Comparison of ENCODE assay signal across 8 cellular contexts in the genomic region with DNA sequence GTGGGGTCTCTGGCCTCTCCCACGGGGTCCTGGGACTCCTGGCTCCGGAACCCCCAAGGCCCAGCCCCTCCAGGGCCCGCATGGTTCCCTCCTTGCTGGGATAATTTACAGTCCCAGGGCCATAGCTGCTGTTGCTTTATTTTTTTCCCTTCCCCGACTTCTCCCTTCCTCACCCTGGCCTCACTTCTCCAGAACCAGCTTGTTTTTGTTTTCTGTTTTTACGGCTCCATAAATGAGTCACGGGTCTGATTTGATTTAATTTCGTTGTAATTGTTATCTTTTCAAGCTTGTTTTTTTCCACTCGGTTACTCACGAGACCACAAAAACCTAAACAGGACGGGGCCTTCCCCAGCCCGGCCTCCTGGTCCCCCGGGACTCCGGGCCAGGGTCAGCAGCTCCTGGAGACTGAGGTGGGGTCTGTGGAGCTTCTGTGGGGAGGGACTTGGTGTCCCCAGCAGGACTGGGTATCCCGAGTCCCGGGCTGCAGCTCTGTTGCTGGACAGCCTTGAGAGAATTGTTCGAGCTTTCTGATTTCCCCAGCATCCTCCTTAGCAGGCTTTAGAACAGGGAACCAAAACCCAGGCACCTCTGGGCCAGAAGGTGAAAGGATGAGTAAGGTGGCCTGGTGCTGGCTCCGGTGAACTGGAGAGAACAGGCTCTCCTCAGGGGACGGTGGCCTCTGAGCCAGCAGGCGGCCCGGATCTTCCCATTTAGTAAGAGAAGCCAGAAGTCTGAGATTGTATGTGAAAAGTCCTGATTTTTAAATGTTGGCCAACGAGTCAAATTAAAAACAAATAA.
DNase-seq lines count a peak whose midpoint lies in the region; ATAC-seq, FAIRE-seq and TF ChIP-seq lines count a peak whose summit lies in the region.

No MANE protein-coding gene starts in this region.

- H3K4me1 ChIP-seq in hepatocyte (ENCODE audit: insufficient read depth) (peaks cover 28% of the 10 kb centered on the region), transverse colon (peaks cover 2 to 42% (median 15%) of the 10 kb centered on the region in 4 donors)

- no peaks in the 10 kb centered on the region for H3K79me2 ChIP-seq in hepatocyte

- H3K36me3 ChIP-seq in hepatocyte (replicated peaks; ENCODE audit: insufficient read depth, low read depth) (no peaks in the 10 kb centered on the region), transverse colon (no peaks in the 10 kb centered on the region)

- H3K9me3 ChIP-seq in hepatocyte (ENCODE audit: low read depth) (no peaks in the 10 kb centered on the region), transverse colon (no peaks in the 10 kb centered on the region)

- H3K27me3 ChIP-seq in hepatocyte, result no peaks in the 10 kb centered on the region
- H3K27me3 ChIP-seq in transverse colon, result no peaks in the 10 kb centered on the region

- ATAC-seq in GM21717 (IDR thresholded peaks at IDR 0.05; ENCODE audit: unreplicated experiment), result peak; percentile 55

- H3K27ac ChIP-seq in VCaP (peak overlapping the region; percentile 38; the same call in 1 of the 2 replicates), hepatocyte (peak overlapping the region; percentile 89), transverse colon (peak overlapping the region; percentile 71 to 82 (median 78))

- H3K4me3 ChIP-seq in AG10803 (ENCODE audit: low read length) (no peak overlapping the region; the same call in 1 of the 2 replicates), hepatocyte (no peak overlapping the region), transverse colon (no peak overlapping the region)

- no peak for FAIRE-seq in D721Med (lab: Jason Lieb, UNC)

- TF ChIP-seq EP300 in transverse colon (IDR thresholded peaks at IDR 0.05; ENCODE audit: low read depth), result no peak

- in situ Hi-C loops in transverse colon (cut with MboI; ENCODE audit: low pct_ligation_motif_present in 1 of 4, low pct_unique_long_range_greater_than_20kb in 1 of 4, low sequenced_read_pairs in 3 of 4), result loop anchor here in 1 of 4 donors (25.0 kb wide), 1 partner anchor 177 kb away; no protein-coding TSS in a partner anchor

- peak; percentile 76 for DNase-seq in AG10803 (ENCODE audit: low read depth)
- no peak for DNase-seq in hepatocyte (ENCODE audit: low spot score)
- no peak for DNase-seq in transverse colon
- no peak for DNase-seq in D721Med (ENCODE audit: insufficient read length, low spot score)
- no peak for DNase-seq in DMS53 (lab: John Stamatoyannopoulos, UW)
- no peak for DNase-seq in KG1 (lab: John Stamatoyannopoulos, UW)

- intact Hi-C loops in transverse colon (cut with DNase I; ENCODE audit: low total_unique reads), result no loop called here

- no peak for TF ChIP-seq POLR2A in transverse colon (IDR thresholded peaks at IDR 0.05)

- no peaks in the 10 kb centered on the region for H4K20me1 ChIP-seq in hepatocyte (ENCODE audit: insufficient read depth, poor library complexity, severe bottlenecking)

- H3K9me2 ChIP-seq in hepatocyte (replicated peaks; ENCODE audit: insufficient read depth), result no peaks in the 10 kb centered on the region

- WGBS in hepatocyte (ENCODE audit: low lambda C conversion rate, missing lambda C conversion rate), result 64% methylated on average over 21 of the region's 21 CpGs
- WGBS in transverse colon (ENCODE audit: low coverage in 1 of 2), 2 donors, result 10 to 41% methylated on average over 6 to 21 of the region's 21 CpGs

- TF ChIP-seq CTCF in AG10803 (conservative IDR thresholded peaks at IDR 0.05; ENCODE audit: low read length) (peak; percentile 29), VCaP (conservative IDR thresholded peaks at IDR 0.05) (no peak), hepatocyte (IDR thresholded peaks at IDR 0.05; ENCODE audit: poor library complexity) (no peak), transverse colon (IDR thresholded peaks at IDR 0.05) (no peak), D721Med (IDR thresholded peaks at IDR 0.05; ENCODE audit: insufficient read depth, missing control alignments) (no peak)

- peak overlapping the region; percentile 17 for H2AFZ ChIP-seq in hepatocyte

- peak overlapping the region; percentile 45 for H3K4me2 ChIP-seq in hepatocyte

Comparison
In these comparisons a context has a peak if more than half of its experiments do, and no peak if none do; other contexts are left out.
1. H3K27ac ChIP-seq: peak in every context shown above with its lines; median percentile 89 in hepatocyte; 78 in transverse colon; 38 in VCaP.